ENCODE assay signal across 8 cellular contexts in genomic region chr12:2877047-2877958, GRCh38. TPM values are rescaled to one million over a fixed set of nuclear protein-coding genes. Genes with fewer than 3 reads are reported as not detected.
A peak's percentile ranks its signal among the peaks of the same experiment; 100 is the strongest.
DNase-seq lines count a peak whose midpoint lies in the region; ATAC-seq and TF ChIP-seq lines count a peak whose summit lies in the region.

A gene with protein sequence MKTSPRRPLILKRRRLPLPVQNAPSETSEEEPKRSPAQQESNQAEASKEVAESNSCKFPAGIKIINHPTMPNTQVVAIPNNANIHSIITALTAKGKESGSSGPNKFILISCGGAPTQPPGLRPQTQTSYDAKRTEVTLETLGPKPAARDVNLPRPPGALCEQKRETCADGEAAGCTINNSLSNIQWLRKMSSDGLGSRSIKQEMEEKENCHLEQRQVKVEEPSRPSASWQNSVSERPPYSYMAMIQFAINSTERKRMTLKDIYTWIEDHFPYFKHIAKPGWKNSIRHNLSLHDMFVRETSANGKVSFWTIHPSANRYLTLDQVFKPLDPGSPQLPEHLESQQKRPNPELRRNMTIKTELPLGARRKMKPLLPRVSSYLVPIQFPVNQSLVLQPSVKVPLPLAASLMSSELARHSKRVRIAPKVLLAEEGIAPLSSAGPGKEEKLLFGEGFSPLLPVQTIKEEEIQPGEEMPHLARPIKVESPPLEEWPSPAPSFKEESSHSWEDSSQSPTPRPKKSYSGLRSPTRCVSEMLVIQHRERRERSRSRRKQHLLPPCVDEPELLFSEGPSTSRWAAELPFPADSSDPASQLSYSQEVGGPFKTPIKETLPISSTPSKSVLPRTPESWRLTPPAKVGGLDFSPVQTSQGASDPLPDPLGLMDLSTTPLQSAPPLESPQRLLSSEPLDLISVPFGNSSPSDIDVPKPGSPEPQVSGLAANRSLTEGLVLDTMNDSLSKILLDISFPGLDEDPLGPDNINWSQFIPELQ (minus strand): TSS chr12:2877174. CDS start chr12:2874478, 2,696 bp downstream.
TSS of gene RHNO1 (plus strand) at chr12:2877223. CDS start at chr12:2885367, 8,144 bp downstream.

- H3K27ac ChIP-seq in layer of hippocampus (ENCODE audit: low read depth, low read length), result peak within 1 kb of the TSS; percentile 63

- peak; percentile 98 for DNase-seq in AG20443 (ENCODE audit: low spot score)
- DNase-seq in NCI-H460 (ENCODE audit: extremely low read depth, low read depth), result peak; percentile 73
- peak; percentile 82 to 84 for DNase-seq in activated CD4-positive, alpha-beta T cell treated with anti-CD3 and anti-CD28 coated beads for 4 hours
- DNase-seq in choroid plexus epithelial cell (ENCODE audit: low read depth), result peak; percentile 93
- DNase-seq in stimulated activated CD4-positive, alpha-beta T cell treated with anti-CD3 and anti-CD28 coated beads, Interleukin-1b, Interleukin-23, amount 100 ng/mL, for 24 hours (ENCODE audit: low read depth in 4 of 4, low spot score in 1 of 4), result peak; percentile 65 to 81 (median 74)

- peak within 1 kb of the TSS; percentile 85 for H3K4me3 ChIP-seq in choroid plexus epithelial cell (ENCODE audit: low read depth, low read length)

- TF ChIP-seq POLR2A in GM19099 (IDR thresholded peaks at IDR 0.05; ENCODE audit: extremely low read depth, insufficient read length, low read depth), result peak; percentile 85

- peak; percentile 18 for TF ChIP-seq CTCF in choroid plexus epithelial cell (conservative IDR thresholded peaks at IDR 0.05; ENCODE audit: low read depth, low read length)

- ATAC-seq in HG03432 (IDR thresholded peaks at IDR 0.05; ENCODE audit: unreplicated experiment), result peak; percentile 88

- no peaks in the 10 kb centered on the region for H3K27me3 ChIP-seq in layer of hippocampus (ENCODE audit: control insufficient read depth, insufficient read depth, low read length)

RNA-seq across cellular contexts. Expression of the first gene that starts in this region (rescaled TPM):
- 23.8 and 28.1 TPM in 2 replicates for total RNA-seq in NCI-H460 (2014; rRNA removed; shearing (Covaris generic))
- 20.2 and 24.4 TPM in 2 replicates for polyA plus RNA-seq in NCI-H460 (2014; cell fraction: nucleus; rRNA removed)

RNA-seq across cellular contexts. Expression of gene RHNO1, which starts in this region (rescaled TPM):
- 39.5 and 41.2 TPM in 2 replicates for total RNA-seq in NCI-H460 (2014; rRNA removed; shearing (Covaris generic))
- 20.7 and 21.5 TPM in 2 replicates for polyA plus RNA-seq in NCI-H460 (2014; cell fraction: nucleus; rRNA removed)

Comparison
In these comparisons a context has a peak if more than half of its experiments do, and no peak if none do; other contexts are left out.
1. Peak in every context shown above with its lines: DNase-seq, ATAC-seq, H3K4me3 ChIP-seq and H3K27ac ChIP-seq.